ENCODE assay signal across 9 cellular contexts in the genomic region with DNA sequence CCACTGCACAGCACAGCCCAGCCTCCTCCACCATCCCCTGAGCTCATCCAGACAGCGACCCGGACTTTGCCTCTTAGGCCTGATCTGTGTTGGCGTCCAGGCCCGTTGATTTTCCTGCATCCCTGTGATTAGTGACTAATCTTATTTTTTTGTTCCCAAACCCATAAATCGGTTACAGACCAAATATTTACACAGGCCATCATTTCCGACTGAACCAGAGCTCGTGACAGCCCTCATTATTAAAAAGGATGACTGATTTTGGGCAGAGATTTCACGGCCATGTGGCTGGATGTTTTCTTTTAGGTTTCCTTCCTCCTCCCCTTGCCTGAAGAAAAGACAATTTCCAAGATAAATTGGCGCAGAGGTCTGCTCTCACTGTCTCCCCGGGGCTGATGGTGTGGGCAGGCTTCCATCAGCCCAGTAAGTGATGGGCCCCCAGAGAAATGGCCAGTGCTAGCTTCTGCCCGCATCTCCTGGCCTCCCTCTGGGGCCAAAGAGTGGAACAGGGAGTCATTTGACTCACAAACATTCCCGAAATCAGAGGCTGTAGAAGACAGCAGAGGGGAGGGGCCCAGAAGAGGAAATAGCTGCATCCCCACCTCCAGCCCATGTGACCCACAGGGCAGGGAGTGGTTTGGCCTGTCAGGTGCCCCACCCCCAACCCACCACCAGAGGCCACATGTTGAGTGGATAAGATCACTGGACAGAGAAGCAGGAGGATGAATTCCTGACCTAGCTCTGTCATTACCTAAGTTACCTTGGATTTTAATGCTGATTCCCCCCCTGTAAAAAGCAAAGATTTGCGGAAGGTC.
DNase-seq lines count a peak whose midpoint lies in the region; ATAC-seq and TF ChIP-seq lines count a peak whose summit lies in the region.
"Had no signal": no experiment of that assay in that cellular context is flagged by ENCODE, and none has a peak within 500 bp of the region (broad histone marks: within the 10 kb centered on the region; RNA-seq: fewer than 3 reads in every experiment).

No MANE protein-coding gene starts in this region.

- peak; percentile 96 for DNase-seq in GM04504 (ENCODE audit: low read depth)
- peak; percentile 62 to 63 for DNase-seq in NOMO-1 (lab: John Stamatoyannopoulos, UW; ENCODE audit: unreplicated experiment in 2 of 2)
- DNase-seq in foreskin keratinocyte: peak in 1 of 2 donors; percentile 81
- peak; percentile 89 for DNase-seq in renal cortical epithelial cell (ENCODE audit: low read depth)
- DNase-seq in cortex of kidney (lab: John Stamatoyannopoulos, UW): no peak
- DNase-seq in AML-193 (lab: John Stamatoyannopoulos, UW): no peak
- no peak for DNase-seq in dedifferentiated amniotic fluid mesenchymal stem cell (ENCODE audit: extremely low spot score)
- DNase-seq: activated CD8-positive, alpha-beta memory T cell treated with anti-CD3 and anti-CD28 coated beads, Interleukin-2, amount 50 U/mL, for 4 hours had no signal

- ATAC-seq in foreskin keratinocyte: peak; percentile 69
- ATAC-seq in GM18861 (IDR thresholded peaks at IDR 0.05; ENCODE audit: unreplicated experiment): no peak

- no peak overlapping the region for H3K27ac ChIP-seq in foreskin keratinocyte

- H3K4me1 ChIP-seq in foreskin keratinocyte: peaks cover 13% of the 10 kb centered on the region

- no peak for TF ChIP-seq CTCF in foreskin keratinocyte (conservative IDR thresholded peaks at IDR 0.05)

- H3K27me3 ChIP-seq in foreskin keratinocyte: no peaks in the 10 kb centered on the region

Comparison
In these comparisons a context has a peak if more than half of its experiments do, and no peak if none do; other contexts are left out.
1. DNase-seq: peak in GM04504 (single experiment), NOMO-1 (2 of 2) and renal cortical epithelial cell (single experiment); none in cortex of kidney (single experiment), AML-193 (0 of 2) and dedifferentiated amniotic fluid mesenchymal stem cell (single experiment).